In the genomic region with DNA sequence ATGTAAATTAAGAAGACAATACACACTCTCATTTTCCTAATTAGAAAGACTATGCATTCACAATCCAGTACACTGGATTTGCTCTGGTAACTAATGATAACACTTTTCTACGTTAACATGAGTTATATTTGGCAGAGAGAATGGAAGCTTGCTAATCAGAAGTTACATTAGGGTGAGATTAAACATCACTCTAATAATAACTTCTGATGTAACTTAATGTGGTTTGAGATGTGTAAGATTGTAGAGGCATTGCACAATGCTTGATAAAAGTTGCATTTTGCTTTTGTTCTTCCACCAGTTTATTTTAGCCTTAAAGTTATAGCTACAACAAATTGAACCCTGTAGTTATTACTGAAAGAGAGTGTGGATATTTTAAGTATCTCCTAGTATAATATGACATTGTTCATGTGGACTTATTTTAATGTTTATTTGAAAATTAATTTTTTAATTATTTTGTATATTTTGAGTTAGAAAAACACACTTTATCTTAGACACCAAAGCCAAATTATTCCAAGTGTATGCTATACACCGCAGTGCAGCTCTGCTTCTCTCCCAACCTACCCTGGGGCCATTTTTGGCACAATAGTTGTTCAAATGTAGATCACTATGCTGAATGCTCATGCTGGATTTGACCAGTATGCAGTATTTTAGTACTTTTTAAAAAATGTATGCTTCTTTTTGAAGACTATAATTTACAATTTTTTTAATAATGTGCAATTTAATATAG, we compare ENCODE assay signal across 15 cellular contexts.
A peak's percentile ranks its signal among the peaks of the same experiment; 100 is the strongest.
DNase-seq lines count a peak whose midpoint lies in the region; ATAC-seq, FAIRE-seq and TF ChIP-seq lines count a peak whose summit lies in the region.
"Had no signal": no experiment of that assay in that cellular context is flagged by ENCODE, and none has a peak within 500 bp of the region (broad histone marks: within the 10 kb centered on the region; RNA-seq: fewer than 3 reads in every experiment).

No MANE protein-coding gene starts in this region.

- H3K4me3 Mint-ChIP-seq in Calu3 (ENCODE audit: low read depth, unreplicated experiment) (no peak overlapping the region), nephron progenitor cell (no peak overlapping the region), glutamatergic neuron (ENCODE audit: unreplicated experiment) (no peak overlapping the region)
- H3K4me3 Mint-ChIP-seq: activated T-cell treated with anti-CD3 and anti-CD28 coated beads, Interleukin-2, amount 50 U/mL, for 4 hours; central memory CD8-positive, alpha-beta T cell had no signal

- no peak for TF ChIP-seq RAD21 in A549 (conservative IDR thresholded peaks at IDR 0.05 in 1 of 2, IDR thresholded peaks at IDR 0.05 in 1 of 2)
- TF ChIP-seq RAD21 in K562 (CRISPR knock-in tag; conservative IDR thresholded peaks at IDR 0.05 in 1 of 2, IDR thresholded peaks at IDR 0.05 in 1 of 2), result no peak

- POLR2A ChIA-PET in A549 (lab: Yijun Ruan, JAX) (no interaction called here), K562 (lab: Yijun Ruan, JAX) (interaction anchor here (1.1 kb wide), 1 partner anchor 9 kb away, joined by 3 read pairs; no protein-coding TSS in a partner anchor)

- in situ Hi-C loops in K562 (cut with MboI), result no loop called here

- H3K27ac ChIP-seq in A549 (peak overlapping the region; percentile 59 to 74; a peak in 3 of 6 replicates), K562 (ENCODE audit: extremely low read depth, low read depth, low read length) (no peak overlapping the region), right cardiac atrium (ENCODE audit: low read length) (no peak overlapping the region)

- H3K27me3 Mint-ChIP-seq in Calu3 (ENCODE audit: unreplicated experiment), result no peaks in the 10 kb centered on the region
- H3K27me3 Mint-ChIP-seq in nephron progenitor cell (ENCODE audit: low read depth, poor library complexity), result no peaks in the 10 kb centered on the region
- peaks cover 2% of the 10 kb centered on the region for H3K27me3 Mint-ChIP-seq in glutamatergic neuron (ENCODE audit: unreplicated experiment)

- DNase-seq in A549 (ENCODE audit: low read depth in 1 of 2, low spot score in 1 of 2) (no peak), Kasumi-1 (lab: John Stamatoyannopoulos, UW) (peak; percentile 15 to 31), K562 (ENCODE audit: extremely low read depth in 1 of 4, low spot score in 3 of 4) (no peak), right cardiac atrium (no peak), Calu3 (no peak), nephron progenitor cell (no peak), HuH-7 (ENCODE audit: low spot score) (no peak), glutamatergic neuron (no peak)
- DNase-seq: activated T-cell treated with anti-CD3 and anti-CD28 coated beads, Interleukin-2, amount 50 U/mL, for 4 hours; BE2C; NCI-H1417; NK-92 treated with Interleukin-12 subunit alpha and Interleukin-12 subunit beta, amount 100 ng/mL, for 24 hours; stimulated activated CD4-positive, alpha-beta T cell treated with anti-CD3 and anti-CD28 coated beads, Interleukin-4, amount 100 ng/mL, for 1 hour; substantia nigra had no signal

- ATAC-seq in A549 (no peak), K562 (no peak), right cardiac atrium (peak; percentile 55 to 56)
- ATAC-seq: activated T-cell treated with anti-CD3 and anti-CD28 coated beads, Interleukin-2, amount 50 U/mL, for 4 hours had no signal

- CTCF ChIA-PET in A549 (lab: Yijun Ruan, JAX), result interaction anchor here (1.3 kb wide), 1 partner anchor 28 kb away, joined by 4 read pairs; a partner anchor contains a TSS
- CTCF ChIA-PET in K562 (lab: Yijun Ruan, JAX; ENCODE audit: low intra/inter-chr PET ratio), result no interaction called here
- CTCF ChIA-PET in Calu3 (lab: Charles Lee), result interaction anchor here (1.0 kb wide), 1 partner anchor 12 kb away, joined by 3 read pairs; no protein-coding TSS in a partner anchor

- TF ChIP-seq EP300 in A549 (IDR thresholded peaks at IDR 0.05) (no peak), K562 (IDR thresholded peaks at IDR 0.05; ENCODE audit: low read length) (no peak)

- TF ChIP-seq POLR2A in A549 (IDR thresholded peaks at IDR 0.05; ENCODE audit: low read length) (no peak), K562 (conservative IDR thresholded peaks at IDR 0.05) (no peak)

- H3K79me2 ChIP-seq in K562 (ENCODE audit: control insufficient read depth, insufficient read depth, low read length), result no peaks in the 10 kb centered on the region

- H3K36me3 Mint-ChIP-seq in Calu3 (ENCODE audit: insufficient read depth, unreplicated experiment) (no peaks in the 10 kb centered on the region), nephron progenitor cell (ENCODE audit: low read depth) (no peaks in the 10 kb centered on the region), glutamatergic neuron (ENCODE audit: unreplicated experiment) (no peaks in the 10 kb centered on the region)

- no peak overlapping the region for H2AFZ ChIP-seq in K562 (ENCODE audit: low read depth, low read length)

- H3K27me3 ChIP-seq in K562 (ENCODE audit: control insufficient read depth in 2 of 2, insufficient read depth in 2 of 2, low read length in 2 of 2), result peaks cover 7 to 12% of the 10 kb centered on the region in 2 experiments; a peak in 3 of 5 replicates
- no peaks in the 10 kb centered on the region for H3K27me3 ChIP-seq in right cardiac atrium (ENCODE audit: control insufficient read depth, insufficient read depth)
- H3K27me3 ChIP-seq: BE2C had no signal

- no peak for TF ChIP-seq CTCF in A549 (IDR thresholded peaks at IDR 0.05)
- TF ChIP-seq CTCF in K562 (IDR thresholded peaks at IDR 0.05 in 2 of 3, conservative IDR thresholded peaks at IDR 0.05 in 1 of 3; ENCODE audit: insufficient read depth in 2 of 3, low read depth in 1 of 3, low read length in 3 of 3), result no peak
- TF ChIP-seq CTCF in Calu3 (IDR thresholded peaks at IDR 0.05; ENCODE audit: unreplicated experiment), result no peak
- TF ChIP-seq CTCF in nephron progenitor cell (IDR thresholded peaks at IDR 0.05), result no peak
- TF ChIP-seq CTCF in glutamatergic neuron (IDR thresholded peaks at IDR 0.05; ENCODE audit: partially characterized antibody, unreplicated experiment), result no peak

- no peaks in the 10 kb centered on the region for H4K20me1 ChIP-seq in K562 (replicated peaks; ENCODE audit: control insufficient read depth, insufficient read depth, low read length)

- H3K4me2 ChIP-seq in A549 (peak overlapping the region; percentile 66), K562 (ENCODE audit: insufficient read depth, low read length) (no peak overlapping the region)

- intact Hi-C loops in K562 (cut with micrococcal nuclease), result no loop called here
- intact Hi-C loops in right cardiac atrium (cut with DNase I), result no loop called here
- intact Hi-C loops in Calu3 (cut with micrococcal nuclease; ENCODE audit: unreplicated experiment), result no loop called here

- no peak overlapping the region for H3K27ac Mint-ChIP-seq in Calu3 (ENCODE audit: unreplicated experiment)
- no peak overlapping the region for H3K27ac Mint-ChIP-seq in nephron progenitor cell
- H3K27ac Mint-ChIP-seq in glutamatergic neuron (ENCODE audit: unreplicated experiment), result no peak overlapping the region

- no peaks in the 10 kb centered on the region for H3K36me3 ChIP-seq in K562 (ENCODE audit: control insufficient read depth, insufficient read depth, low read length)
- H3K36me3 ChIP-seq: BE2C had no signal

- H3K4me1 ChIP-seq in A549 (peaks cover 36% of the 10 kb centered on the region), K562 (replicated peaks in 1 of 2; ENCODE audit: control insufficient read depth in 2 of 2, insufficient read depth in 2 of 2, low read length in 2 of 2) (no peaks in the 10 kb centered on the region; a peak in 2 of 5 replicates), right cardiac atrium (ENCODE audit: control insufficient read depth, insufficient read depth, low read length) (peaks cover 3% of the 10 kb centered on the region)
- H3K4me1 ChIP-seq: BE2C had no signal

- H3K9me3 Mint-ChIP-seq in Calu3 (ENCODE audit: low read depth, unreplicated experiment) (no peaks in the 10 kb centered on the region), nephron progenitor cell (peaks cover 5% of the 10 kb centered on the region), glutamatergic neuron (ENCODE audit: unreplicated experiment) (no peaks in the 10 kb centered on the region)
- H3K9me3 Mint-ChIP-seq: activated T-cell treated with anti-CD3 and anti-CD28 coated beads, Interleukin-2, amount 50 U/mL, for 4 hours; central memory CD8-positive, alpha-beta T cell had no signal

- no peak for FAIRE-seq in A549 (lab: Jason Lieb, UNC)
- FAIRE-seq in K562 (lab: Jason Lieb, UNC), result no peak

- H3K9me1 ChIP-seq in K562 (ENCODE audit: control insufficient read depth, insufficient read depth, low read length), result no peaks in the 10 kb centered on the region

- BruUV-seq in K562 (replicated peaks; lab: Mats Ljungman, UMichigan) (no TSS peak), Calu3 (replicated peaks; lab: Mats Ljungman, UMichigan) (no TSS peak)

- H3K9ac ChIP-seq in K562 (ENCODE audit: insufficient read depth in 1 of 2, low read depth in 2 of 2, low read length in 2 of 2), result no peak overlapping the region

- H3K4me1 Mint-ChIP-seq in Calu3 (ENCODE audit: low read depth, unreplicated experiment) (no peaks in the 10 kb centered on the region), nephron progenitor cell (peaks cover 4% of the 10 kb centered on the region), glutamatergic neuron (ENCODE audit: low read depth, unreplicated experiment) (no peaks in the 10 kb centered on the region)
- H3K4me1 Mint-ChIP-seq: central memory CD8-positive, alpha-beta T cell had no signal

- H3K4me3 ChIP-seq in A549 (no peak overlapping the region), K562 (no peak overlapping the region), right cardiac atrium (ENCODE audit: low read length) (no peak overlapping the region)

- H3K9me3 ChIP-seq in A549, result no peaks in the 10 kb centered on the region
- H3K9me3 ChIP-seq in K562 (replicated peaks; ENCODE audit: control insufficient read depth, insufficient read depth, low read depth, low read length), result no peaks in the 10 kb centered on the region
- no peaks in the 10 kb centered on the region for H3K9me3 ChIP-seq in right cardiac atrium (ENCODE audit: control insufficient read depth, low read length)
- H3K9me3 ChIP-seq: BE2C had no signal

- 77% methylated on average over 2 of the region's 2 CpGs for WGBS in A549 (ENCODE audit: missing lambda C conversion rate)
- 5% methylated on average over 2 of the region's 2 CpGs for WGBS in K562 (ENCODE audit: insufficient coverage, low coverage, missing lambda C conversion rate)
- 38% methylated on average over 2 of the region's 2 CpGs for WGBS in right cardiac atrium

TF ChIP-seq in A549, 52 proteins besides CTCF, POLR2A, EP300 and RAD21 (continues in another document):
- no peak for TF ChIP-seq NR3C1 (IDR thresholded peaks at IDR 0.05)
- TF ChIP-seq JUNB (IDR thresholded peaks at IDR 0.05), result peak; percentile 34; the same call in 1 of the 2 replicates
- TF ChIP-seq CEBPB (IDR thresholded peaks at IDR 0.05), result peak; percentile 55 to 89; a peak in 3 of 4 replicates

TF ChIP-seq in K562, 482 proteins besides CTCF, POLR2A, EP300 and RAD21:
- peak; percentile 72 for TF ChIP-seq CEBPB (tag; IDR thresholded peaks at IDR 0.05)
- no peak for TF ChIP-seq PCBP1 (IDR thresholded peaks at IDR 0.05; ENCODE audit: low read depth, low read length, poor library complexity, severe bottlenecking)
- TF ChIP-seq CEBPG (CRISPR knock-in tag; IDR thresholded peaks at IDR 0.05), result no peak; the same call in 1 of the 2 replicates
- TF ChIP-seq CEBPG (tag; conservative IDR thresholded peaks at IDR 0.05 in 1 of 2, IDR thresholded peaks at IDR 0.05 in 1 of 2), result peak; percentile 80 to 92
- 0 out of 2 replicates have a peak, but pooled peaks have one; percentile 37 for TF ChIP-seq MEF2D (tag; conservative IDR thresholded peaks at IDR 0.05; ENCODE audit: low read depth)

Comparison
In these comparisons a context has a peak if more than half of its experiments do, and no peak if none do; other contexts are left out.
1. ATAC-seq: peak in right cardiac atrium (2 of 2); none in A549 (0 of 2) and K562 (single experiment).
2. DNase-seq: peak in Kasumi-1 (2 of 2); none in A549 (0 of 2), K562 (0 of 4), right cardiac atrium (0 of 3), Calu3 (single experiment), nephron progenitor cell (single experiment), HuH-7 (single experiment) and glutamatergic neuron (single experiment).
3. H3K27ac ChIP-seq: peak in A549 (2 of 2); none in K562 (single experiment) and right cardiac atrium (single experiment).